In the genomic region with DNA sequence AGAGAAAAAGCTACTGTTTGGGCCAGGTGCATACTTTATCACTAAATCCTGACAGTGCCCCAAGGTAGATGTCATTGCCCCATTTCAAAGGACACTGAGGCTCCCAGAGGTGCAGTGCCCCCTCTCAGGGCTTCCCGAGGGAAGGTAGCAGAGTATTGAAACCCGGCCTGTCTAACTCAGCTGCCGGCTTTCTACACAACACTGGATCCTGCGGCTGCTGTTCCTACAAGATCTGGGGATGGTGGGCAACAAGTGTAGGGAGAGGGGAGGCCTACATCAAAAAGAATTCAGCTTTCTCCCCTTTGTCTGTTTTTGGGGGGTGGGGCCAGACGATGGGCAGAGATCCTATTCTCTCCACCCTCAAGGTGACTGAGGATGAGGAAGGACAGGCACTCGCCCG, we compare ENCODE assay signal across 8 cellular contexts.
"Had no signal": no experiment of that assay in that cellular context is flagged by ENCODE, and none has a peak within 500 bp of the region (broad histone marks: within the 10 kb centered on the region; RNA-seq: fewer than 3 reads in every experiment).

No MANE protein-coding gene starts in this region.

- H3K27ac ChIP-seq: body of pancreas, pancreas, SJCRH30 had no signal

- H3K36me3 ChIP-seq: pancreas, SJCRH30 had no signal

- DNase-seq: activated naive CD4-positive, alpha-beta T cell treated with anti-CD3 and anti-CD28 coated beads for 36 hours; pancreas; SJCRH30; small intestine; SW 1271 had no signal

- ATAC-seq: body of pancreas, esophagus mucosa had no signal

- H3K4me1 ChIP-seq: body of pancreas, pancreas, SJCRH30 had no signal

- H3K4me3 ChIP-seq: body of pancreas, dorsolateral prefrontal cortex, pancreas, SJCRH30 had no signal

- H3K9me3 ChIP-seq: body of pancreas, pancreas had no signal

- H3K27me3 ChIP-seq: body of pancreas, dorsolateral prefrontal cortex, pancreas, SJCRH30 had no signal
